8 cellular contexts compared by ENCODE assay signal in the genomic region with DNA sequence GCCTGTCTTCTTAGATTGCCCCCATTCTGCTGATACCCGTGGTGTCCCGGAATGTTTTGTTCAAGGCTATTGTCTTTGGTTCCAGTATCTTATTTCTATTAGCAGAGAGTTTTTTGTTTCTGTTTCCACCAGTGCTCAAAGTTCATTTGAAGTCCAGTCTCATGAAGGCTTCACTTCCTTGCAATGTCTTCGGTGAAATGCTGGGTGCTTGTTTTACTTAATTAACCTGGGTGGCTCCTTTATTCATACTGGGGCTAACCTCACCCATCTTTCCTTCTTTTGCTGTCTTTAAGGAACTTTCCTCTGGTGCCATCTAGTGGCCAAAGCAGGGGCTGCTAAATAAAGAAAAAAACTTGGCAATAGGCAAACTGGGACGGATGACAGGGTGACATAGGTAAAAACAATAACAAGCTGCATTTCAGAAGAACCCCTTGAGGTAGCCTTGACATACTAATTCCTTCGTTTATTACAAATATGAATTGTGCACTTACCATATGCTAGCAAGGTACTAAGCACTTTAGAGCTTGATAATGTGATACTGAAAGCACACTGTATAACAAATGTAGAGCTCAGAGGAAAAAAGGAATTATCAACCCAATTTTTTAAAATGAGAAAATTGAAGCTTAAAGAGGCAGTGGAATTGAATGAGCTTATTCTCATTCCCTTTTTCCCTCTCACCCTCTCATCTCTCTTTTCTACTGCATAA. TPM values are rescaled to one million over a fixed set of nuclear protein-coding genes. Genes with fewer than 3 reads are reported as not detected.
DNase-seq lines count a peak whose midpoint lies in the region; TF ChIP-seq lines count a peak whose summit lies in the region.

No MANE protein-coding gene starts in this region.

- H3K4me1 Mint-ChIP-seq in endodermal cell: peaks cover 4% of the 10 kb centered on the region

- DNase-seq in BJ (ENCODE audit: low read depth) (no peak), GM19240 (ENCODE audit: insufficient read length, low spot score) (peak; percentile 29), HL-60 (ENCODE audit: low read depth in 1 of 2, low spot score in 1 of 2) (peak; percentile 13 to 67), NOMO-1 (lab: John Stamatoyannopoulos, UW; ENCODE audit: unreplicated experiment in 2 of 2) (peak; percentile 37 to 60), endodermal cell (peak; percentile 95), mucosa of gallbladder (ENCODE audit: low spot score) (peak; percentile 82)
- DNase-seq in activated CD8-positive, alpha-beta memory T cell treated with anti-CD3 and anti-CD28 coated beads for 24 hours: peak; percentile 83
- DNase-seq in stimulated activated CD8-positive, alpha-beta memory T cell treated with anti-CD3 and anti-CD28 coated beads, Interleukin-7, amount 100 ng/mL, for 24 hours (ENCODE audit: low read depth): peak; percentile 50

- H3K4me1 ChIP-seq in endodermal cell (ENCODE audit: control insufficient read depth, insufficient read depth, low read length): no peaks in the 10 kb centered on the region

- no peak overlapping the region for H3K27ac Mint-ChIP-seq in endodermal cell

- H3K4me3 Mint-ChIP-seq in endodermal cell: no peak overlapping the region

- no peaks in the 10 kb centered on the region for H3K9me3 Mint-ChIP-seq in endodermal cell

- no peak overlapping the region for H3K9ac ChIP-seq in endodermal cell (ENCODE audit: extremely low read depth, low read length, poor library complexity, severe bottlenecking)

- H3K36me3 ChIP-seq in BJ (ENCODE audit: control insufficient read depth, insufficient read depth, low read length) (no peaks in the 10 kb centered on the region), endodermal cell (ENCODE audit: control insufficient read depth, insufficient read depth, low read length) (no peaks in the 10 kb centered on the region)

- no peak overlapping the region for H3K4me3 ChIP-seq in BJ (ENCODE audit: low read depth, low read length)
- no peak overlapping the region for H3K4me3 ChIP-seq in HL-60 (replicated peaks; ENCODE audit: insufficient read depth, low read length)
- H3K4me3 ChIP-seq in endodermal cell (ENCODE audit: low read length): no peak overlapping the region

- CTCF ChIA-PET in BJ (lab: Yijun Ruan, JAX): interaction anchor here (0.5 to 3.8 kb wide), 25 partner anchors 10 to 801 kb away, joined by 3 to 39 read pairs (median 4); partner anchors contain the start of gene MMD

- H3K27me3 Mint-ChIP-seq in endodermal cell (ENCODE audit: insufficient read depth): no peaks in the 10 kb centered on the region

- H3K9me3 ChIP-seq in endodermal cell (ENCODE audit: control insufficient read depth, low read length): no peaks in the 10 kb centered on the region

- 43 to 53% methylated on average over 3 to 5 of the region's 5 CpGs for WGBS in endodermal cell (ENCODE audit: insufficient coverage in 1 of 2, insufficient read length in 1 of 2), 2 experiments

- no peaks in the 10 kb centered on the region for H3K36me3 Mint-ChIP-seq in endodermal cell (ENCODE audit: low read depth)

- H3K27ac ChIP-seq in HL-60 (replicated peaks): no peak overlapping the region
- no peak overlapping the region for H3K27ac ChIP-seq in endodermal cell (ENCODE audit: low read depth, low read length)

- H3K27me3 ChIP-seq in BJ (ENCODE audit: control insufficient read depth, insufficient read depth, low read length) (no peaks in the 10 kb centered on the region), HL-60 (ENCODE audit: insufficient read depth, poor library complexity, severe bottlenecking) (no peaks in the 10 kb centered on the region), endodermal cell (ENCODE audit: control insufficient read depth, insufficient read depth, low read length, poor library complexity, severe bottlenecking) (no peaks in the 10 kb centered on the region)

- TF ChIP-seq CTCF in BJ (IDR thresholded peaks at IDR 0.05; ENCODE audit: insufficient read depth, low read depth, low read length) (peak; percentile 94), HL-60 (IDR thresholded peaks at IDR 0.05; ENCODE audit: insufficient read depth, low read length) (peak; percentile 85), endodermal cell (conservative IDR thresholded peaks at IDR 0.05) (peak; percentile 92)

- POLR2A ChIA-PET in BJ (lab: Charles Lee): no interaction called here

RNA-seq across cellular contexts. Expression of gene SMIM36, which starts 2.8 kb away (rescaled TPM):
- not detected in 2 replicates for polyA plus RNA-seq in BJ (2011; rRNA removed)
- not detected in 2 replicates for polyA minus RNA-seq in BJ (2011; rRNA and poly(A)+ RNA removed)
- total RNA-seq in endodermal cell: not detected
- not detected for polyA plus RNA-seq in endodermal cell (2013, experiment 1 of 2)
- polyA plus RNA-seq in endodermal cell (2013, experiment 2 of 2): not detected
- not detected for total RNA-seq in mucosa of gallbladder
